Comparison of ENCODE assay signal across 25 cellular contexts in the genomic region with DNA sequence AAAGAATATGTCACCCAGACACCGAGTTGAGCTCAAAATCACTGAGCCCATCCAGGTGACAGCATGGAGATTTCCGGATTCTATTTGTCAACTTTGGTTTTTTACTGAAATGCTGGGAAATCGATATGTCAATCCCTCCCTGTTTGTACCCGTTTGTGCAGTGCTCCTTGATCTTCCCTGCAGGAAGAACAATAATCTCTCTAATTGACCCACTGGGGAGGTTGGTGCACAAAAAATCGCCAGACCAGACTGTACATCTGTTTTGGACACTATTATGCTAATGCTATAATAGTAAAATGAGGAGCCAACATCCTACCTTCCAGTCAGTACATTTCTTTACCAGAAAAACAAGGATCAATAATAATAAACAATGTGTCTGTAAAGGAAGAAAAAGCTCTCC. TPM values are rescaled to one million over a fixed set of nuclear protein-coding genes. Genes with fewer than 3 reads are reported as not detected.
A peak's percentile ranks its signal among the peaks of the same experiment; 100 is the strongest.
DNase-seq lines count a peak whose midpoint lies in the region; ATAC-seq and TF ChIP-seq lines count a peak whose summit lies in the region.
"Had no signal": no experiment of that assay in that cellular context is flagged by ENCODE, and none has a peak within 500 bp of the region (broad histone marks: within the 10 kb centered on the region; RNA-seq: fewer than 3 reads in every experiment).

No MANE protein-coding gene starts in this region.

- no peaks in the 10 kb centered on the region for H3K9me3 ChIP-seq in neural cell (ENCODE audit: low read length)

- no peak overlapping the region for H3K9ac ChIP-seq in neural cell (ENCODE audit: low read length)
- H3K9ac ChIP-seq: BLaER1 had no signal

- no peaks in the 10 kb centered on the region for H4K20me1 ChIP-seq in neural cell (ENCODE audit: insufficient read depth)

- DNase-seq in NCI-H82 (lab: John Stamatoyannopoulos, UW): peak; percentile 40
- DNase-seq in NCI-H82 treated with DMSO at 0.1 percent for 48 hours (lab: John Stamatoyannopoulos, UW; ENCODE audit: unreplicated experiment): no peak
- DNase-seq in NCI-H69 (lab: John Stamatoyannopoulos, UW): peak; percentile 9
- no peak for DNase-seq in NCI-H1930 (lab: John Stamatoyannopoulos, UW)
- no peak for DNase-seq in islet precursor cell
- DNase-seq in GDM1 (lab: John Stamatoyannopoulos, UW): no peak
- DNase-seq: CD4-positive, CD25-positive, alpha-beta regulatory T cell; DMS153; H9; Kasumi-1; NCI-H1092 treated with DMSO at 0.1 percent for 48 hours; NCI-H1436 treated with DMSO at 0.1 percent for 48 hours; NCI-H187 treated with DMSO at 0.1 percent for 48 hours; NCI-H2107; NCI-H524; NCI-H774; SHP77 treated with DMSO at 0.1 percent for 48 hours had no signal

- H3K9me2 ChIP-seq in neural cell (ENCODE audit: insufficient read depth, low read length): no peaks in the 10 kb centered on the region

- H3K79me2 ChIP-seq in neural cell (replicated peaks; ENCODE audit: insufficient read depth, low read length): no peaks in the 10 kb centered on the region

- H3K4me2 ChIP-seq in neural cell (ENCODE audit: low read length): no peak overlapping the region
- H3K4me2 ChIP-seq: BLaER1 had no signal

- peaks cover 98% of the 10 kb centered on the region for H3K27me3 ChIP-seq in neural cell (ENCODE audit: insufficient read depth, low read depth, low read length)

- no peak overlapping the region for H2AFZ ChIP-seq in neural cell (ENCODE audit: low read depth, low read length)

- H3K36me3 ChIP-seq in neural cell (ENCODE audit: insufficient read depth, low read length): no peaks in the 10 kb centered on the region
- H3K36me3 ChIP-seq: BLaER1 had no signal

- no peak for TF ChIP-seq CTCF in neural cell (IDR thresholded peaks at IDR 0.05; ENCODE audit: poor library complexity, severe bottlenecking)

- H3K4me3 ChIP-seq in neural cell (ENCODE audit: low read length): no peak overlapping the region
- H3K4me3 ChIP-seq: BLaER1, GM12878, K562 had no signal

- no peak for TF ChIP-seq RAD21 in neural cell (conservative IDR thresholded peaks at IDR 0.05)

- H3K27ac ChIP-seq in neural cell (ENCODE audit: low read length): no peak overlapping the region
- H3K27ac ChIP-seq: 22Rv1, BLaER1 had no signal

- no peak for ATAC-seq in GM19023 (IDR thresholded peaks at IDR 0.05; ENCODE audit: unreplicated experiment)
- ATAC-seq: GM12878, HepG2, K562, Panc1 had no signal

- no peak for TF ChIP-seq EP300 in neural cell (conservative IDR thresholded peaks at IDR 0.05; ENCODE audit: poor library complexity, severe bottlenecking)

- H3F3A ChIP-seq in neural cell (ENCODE audit: insufficient read depth, low read length, poor library complexity, severe bottlenecking): no peaks in the 10 kb centered on the region

TF ChIP-seq in neural cell, 6 proteins besides CTCF, POLR2A, EP300 and RAD21:
- peak; percentile 0 for TF ChIP-seq POLR2AphosphoS5 (IDR thresholded peaks at IDR 0.05)
- TF ChIP-seq TAF1 (IDR thresholded peaks at IDR 0.05; ENCODE audit: low read depth): no peak

RNA-seq across cellular contexts. Expression of gene BARHL2, which starts 1.8 kb away (rescaled TPM):
- polyA plus RNA-seq in neural cell: not detected in 2 replicates
- polyA minus RNA-seq in neural cell: 0.46 TPM in 1 of 2 replicates, not detected in the other
- polyA plus RNA-seq: CD4-positive, CD25-positive, alpha-beta regulatory T cell; GM12878; HepG2 had no signal

Comparison
In these comparisons a context has a peak if more than half of its experiments do, and no peak if none do; other contexts are left out.
1. DNase-seq: peak in NCI-H82 (single experiment) and NCI-H69 (single experiment); none in NCI-H82 treated with DMSO at 0.1 percent for 48 hours (single experiment), NCI-H1930 (0 of 2), islet precursor cell (single experiment) and GDM1 (single experiment).